In genomic region chr15:44726136-44726535, GRCh38 we compare ENCODE assay signal across 10 cellular contexts. TPM values are rescaled to one million over a fixed set of nuclear protein-coding genes. Genes with fewer than 3 reads are reported as not detected.
A peak's percentile ranks its signal among the peaks of the same experiment; 100 is the strongest.
DNase-seq lines count a peak whose midpoint lies in the region; ATAC-seq, FAIRE-seq and TF ChIP-seq lines count a peak whose summit lies in the region.
"Had no signal": no experiment of that assay in that cellular context is flagged by ENCODE, and none has a peak within 500 bp of the region (broad histone marks: within the 10 kb centered on the region; RNA-seq: fewer than 3 reads in every experiment).

No MANE protein-coding gene starts in this region.

- H3K27ac ChIP-seq in HUES48 (ENCODE audit: low read depth, low read length) (peak overlapping the region; percentile 78), small intestine (ENCODE audit: low read depth in 1 of 2, low read length in 1 of 2) (peak overlapping the region; percentile 66 to 94)

- no peaks in the 10 kb centered on the region for H3K36me3 ChIP-seq in HUES48 (ENCODE audit: control insufficient read depth, insufficient read depth, low read length)
- no peaks in the 10 kb centered on the region for H3K36me3 ChIP-seq in small intestine (ENCODE audit: control insufficient read depth in 2 of 2, insufficient read depth in 2 of 2, low read length in 2 of 2)

- H3K9me3 ChIP-seq in HUES48 (ENCODE audit: control insufficient read depth, insufficient read depth, low read length) (no peaks in the 10 kb centered on the region), small intestine (ENCODE audit: control insufficient read depth, low read depth) (no peaks in the 10 kb centered on the region)

- H3K27ac Mint-ChIP-seq in T-helper 2 cell treated with Interferon-gamma antibody and Interleukin-4, amounts not matched to agents 5 μg/mL and 100 μg/mL, for 36 hours = peak overlapping the region; percentile 100

- H3K27me3 ChIP-seq in HUES48 (ENCODE audit: control insufficient read depth, insufficient read depth, low read length) (no peaks in the 10 kb centered on the region), small intestine (ENCODE audit: control insufficient read depth in 2 of 2, insufficient read depth in 2 of 2, low read length in 2 of 2) (no peaks in the 10 kb centered on the region)

- peak overlapping the region; percentile 95 for H3K4me3 Mint-ChIP-seq in T-helper 2 cell treated with Interferon-gamma antibody and Interleukin-4, amounts not matched to agents 5 μg/mL and 100 μg/mL, for 36 hours

- no peak for DNase-seq in T-helper 2 cell treated with Interferon-gamma antibody and Interleukin-4, amounts not matched to agents 5 μg/mL and 100 μg/mL, for 36 hours (ENCODE audit: low spot score)
- DNase-seq in fibroblast of mammary gland (ENCODE audit: low read depth) (peak; percentile 33), small intestine (no peak), NCI-H2227 treated with DMSO at 0.1 percent for 48 hours (lab: John Stamatoyannopoulos, UW) (no peak)
- DNase-seq in stimulated activated CD4-positive, alpha-beta T cell treated with anti-CD3 and anti-CD28 coated beads, Interleukin-15, amount 100 ng/mL, for 24 hours = no peak
- no peak for DNase-seq in central memory CD4-positive, alpha-beta T cell
- DNase-seq: NCI-H748 treated with DMSO at 0.1 percent for 48 hours had no signal

- FAIRE-seq in small intestine (lab: Jason Lieb, UNC) = no peak
- FAIRE-seq: colon had no signal

- WGBS in small intestine, 3 donors = 43 to 63% (median 50%) methylated on average over 7 of the region's 7 CpGs

- H3K4me1 Mint-ChIP-seq in T-helper 2 cell treated with Interferon-gamma antibody and Interleukin-4, amounts not matched to agents 5 μg/mL and 100 μg/mL, for 36 hours (ENCODE audit: low read depth) = peaks cover 55% of the 10 kb centered on the region

- no peaks in the 10 kb centered on the region for H3K27me3 Mint-ChIP-seq in T-helper 2 cell treated with Interferon-gamma antibody and Interleukin-4, amounts not matched to agents 5 μg/mL and 100 μg/mL, for 36 hours (ENCODE audit: low read depth)

- H3K4me1 ChIP-seq in HUES48 (ENCODE audit: control insufficient read depth, insufficient read depth, low read length) = peaks cover 18% of the 10 kb centered on the region
- peaks cover 3 to 18% of the 10 kb centered on the region in 2 donors for H3K4me1 ChIP-seq in small intestine (ENCODE audit: control insufficient read depth in 2 of 2, insufficient read depth in 1 of 2, low read depth in 1 of 2, low read length in 1 of 2)

- no peak for TF ChIP-seq CTCF in fibroblast of mammary gland (conservative IDR thresholded peaks at IDR 0.05; ENCODE audit: control insufficient read depth, insufficient read depth, low read depth, low read length)

- H3K4me3 ChIP-seq in HUES48 (ENCODE audit: low read depth, low read length) (no peak overlapping the region), fibroblast of mammary gland (ENCODE audit: control insufficient read depth, low read depth, low read length) (no peak overlapping the region), small intestine (ENCODE audit: low read depth in 1 of 2, low read length in 2 of 2) (no peak overlapping the region)

- H3K9me3 Mint-ChIP-seq in T-helper 2 cell treated with Interferon-gamma antibody and Interleukin-4, amounts not matched to agents 5 μg/mL and 100 μg/mL, for 36 hours = no peaks in the 10 kb centered on the region

- no peak overlapping the region; the same call in 1 of the 2 replicates for H3K9ac ChIP-seq in HUES48 (ENCODE audit: low read depth, low read length)

- H3K36me3 Mint-ChIP-seq in T-helper 2 cell treated with Interferon-gamma antibody and Interleukin-4, amounts not matched to agents 5 μg/mL and 100 μg/mL, for 36 hours (ENCODE audit: low read depth) = peaks cover 18% of the 10 kb centered on the region

- no peak for ATAC-seq in HG02870 (IDR thresholded peaks at IDR 0.05; ENCODE audit: unreplicated experiment)

RNA-seq across cellular contexts. Expression of gene TRIM69, which starts 10.2 kb away (rescaled TPM):
- polyA plus RNA-seq in small intestine = 10 to 100 TPM in 2 of 3 donors, 1 to 10 TPM in 1; 8.1 to 18.5 (median 12.4) TPM

RNA-seq across cellular contexts. Expression of gene B2M, which starts 14.8 kb away (rescaled TPM):
- polyA plus RNA-seq in small intestine = 1,000 to 10,000 TPM; 3,206 to 5,068 (median 5,057) TPM

RNA-seq across cellular contexts. Expression of gene PATL2, which starts 15.0 kb away (rescaled TPM):
- polyA plus RNA-seq in small intestine = 1 to 10 TPM; 1.5 to 6.8 (median 4.2) TPM
